In genomic region chr10:43644252-43644651, GRCh38 we compare ENCODE assay signal across 23 cellular contexts. TPM values are rescaled to one million over a fixed set of nuclear protein-coding genes. Genes with fewer than 3 reads are reported as not detected.
DNase-seq lines count a peak whose midpoint lies in the region; ATAC-seq, FAIRE-seq and TF ChIP-seq lines count a peak whose summit lies in the region.
"Had no signal": no experiment of that assay in that cellular context is flagged by ENCODE, and none has a peak within 500 bp of the region (broad histone marks: within the 10 kb centered on the region; RNA-seq: fewer than 3 reads in every experiment).

No MANE protein-coding gene starts in this region.

- TF ChIP-seq EP300 in K562 (IDR thresholded peaks at IDR 0.05; ENCODE audit: low read length), result no peak

- H3K9ac ChIP-seq in K562 (ENCODE audit: insufficient read depth in 1 of 2, low read depth in 2 of 2, low read length in 2 of 2), result no peak overlapping the region

- peaks cover 20% of the 10 kb centered on the region for H3K4me1 Mint-ChIP-seq in activated CD4-positive, alpha-beta T cell treated with anti-CD3 and anti-CD28 coated beads, Interleukin-2, amount 10 ng/mL, durations not matched to agents 7 days and 5 days

- no peak for TF ChIP-seq RAD21 in K562 (CRISPR knock-in tag; conservative IDR thresholded peaks at IDR 0.05 in 1 of 2, IDR thresholded peaks at IDR 0.05 in 1 of 2)

- no peaks in the 10 kb centered on the region for H3K27me3 Mint-ChIP-seq in activated CD4-positive, alpha-beta T cell treated with anti-CD3 and anti-CD28 coated beads, Interleukin-2, amount 10 ng/mL, durations not matched to agents 7 days and 5 days
- H3K27me3 Mint-ChIP-seq: activated B cell treated with CpG ODN at 0.5 μM for 24 hours; activated naive CD8-positive, alpha-beta T cell treated with anti-CD3 and anti-CD28 coated beads, Interleukin-2, amount 10 ng/mL, durations not matched to agents 7 days and 5 days; natural killer cell treated with Interleukin-12 subunit alpha and Interleukin-12 subunit beta and Interleukin-15 and Interleukin-18, amount 100 ng/mL, for 72 hours had no signal

- POLR2A ChIA-PET in K562 (lab: Yijun Ruan, JAX), result interaction anchor here (1.0 to 1.5 kb wide), 2 partner anchors 9 to 15 kb away, joined by 3 to 4 read pairs; no protein-coding TSS in a partner anchor
- POLR2A ChIA-PET in activated CD4-positive, alpha-beta T cell treated with anti-CD3 and anti-CD28 coated beads, Interleukin-2, amount 10 ng/mL, durations not matched to agents 7 days and 5 days (lab: Charles Lee), result no interaction called here

- no peaks in the 10 kb centered on the region for H3K27me3 ChIP-seq in K562 (ENCODE audit: control insufficient read depth in 2 of 2, insufficient read depth in 2 of 2, low read length in 2 of 2)
- H3K27me3 ChIP-seq in MG63, result no peaks in the 10 kb centered on the region
- H3K27me3 ChIP-seq: brain microvascular endothelial cell, SJCRH30, thyroid gland had no signal

- no peak for TF ChIP-seq POLR2A in K562 (conservative IDR thresholded peaks at IDR 0.05)

- H2AFZ ChIP-seq in K562 (ENCODE audit: low read depth, low read length), result no peak overlapping the region

- H3K9me3 ChIP-seq in K562 (replicated peaks; ENCODE audit: control insufficient read depth, insufficient read depth, low read depth, low read length) (peaks cover 30% of the 10 kb centered on the region), MG63 (peaks cover 59% of the 10 kb centered on the region)
- H3K9me3 ChIP-seq: prostate gland, SJCRH30 had no signal

- no peak for TF ChIP-seq CTCF in K562 (IDR thresholded peaks at IDR 0.05 in 2 of 3, conservative IDR thresholded peaks at IDR 0.05 in 1 of 3; ENCODE audit: insufficient read depth in 2 of 3, low read depth in 1 of 3, low read length in 3 of 3)
- TF ChIP-seq CTCF in GM10266 (IDR thresholded peaks at IDR 0.05; ENCODE audit: control insufficient read depth, insufficient read depth, low read depth, missing control alignments), result no peak

- H3K4me3 ChIP-seq in K562, result no peak overlapping the region
- H3K4me3 ChIP-seq in MG63, result no peak overlapping the region
- H3K4me3 ChIP-seq: A549, prostate gland, SJCRH30, thyroid gland had no signal

- no peak for FAIRE-seq in K562 (lab: Jason Lieb, UNC)
- FAIRE-seq: A549 had no signal

- no peak overlapping the region for H3K27ac ChIP-seq in K562 (ENCODE audit: extremely low read depth, low read depth, low read length)
- H3K27ac ChIP-seq: A549, brain microvascular endothelial cell, prostate gland, SJCRH30, thyroid gland had no signal

- in situ Hi-C loops in K562 (cut with MboI), result no loop called here

- peak; percentile 4 for DNase-seq in NCI-H748 (lab: John Stamatoyannopoulos, UW; ENCODE audit: unreplicated experiment)
- no peak for DNase-seq in NCI-H748 treated with DMSO at 0.1 percent for 48 hours (lab: John Stamatoyannopoulos, UW)
- DNase-seq in K562 (ENCODE audit: extremely low read depth in 1 of 4, low spot score in 3 of 4), result no peak
- peak; percentile 8 for DNase-seq in foreskin melanocyte
- DNase-seq in activated CD4-positive, alpha-beta T cell treated with anti-CD3 and anti-CD28 coated beads, Interleukin-2, amount 10 ng/mL, durations not matched to agents 7 days and 5 days, result no peak
- DNase-seq in MG63, result no peak
- DNase-seq in GM10266 (ENCODE audit: extremely low spot score), result no peak
- no peak for DNase-seq in stimulated activated naive CD8-positive, alpha-beta T cell treated with anti-CD3 and anti-CD28 coated beads, Interleukin-15, Interleukin-2, amounts not matched to agents 100 U/mL and 50 U/mL, for 24 hours
- DNase-seq: activated B cell treated with CpG ODN at 0.5 μM for 24 hours; activated CD8-positive, alpha-beta memory T cell treated with anti-CD3 and anti-CD28 coated beads for 24 hours; activated naive CD8-positive, alpha-beta T cell treated with anti-CD3 and anti-CD28 coated beads, Interleukin-2, amount 10 ng/mL, durations not matched to agents 7 days and 5 days; brain microvascular endothelial cell; islet precursor cell; mammary epithelial cell; NCI-H2171 treated with DMSO at 0.1 percent for 48 hours; NCI-H774; SJCRH30; stimulated activated CD4-positive, alpha-beta T cell treated with anti-CD3 and anti-CD28 coated beads, Interleukin-12 subunit alpha, Interleukin-12 subunit beta, amount 100 ng/mL, for 4 hours; thyroid gland had no signal

- H3K4me3 Mint-ChIP-seq in activated CD4-positive, alpha-beta T cell treated with anti-CD3 and anti-CD28 coated beads, Interleukin-2, amount 10 ng/mL, durations not matched to agents 7 days and 5 days, result no peak overlapping the region
- H3K4me3 Mint-ChIP-seq: activated B cell treated with CpG ODN at 0.5 μM for 24 hours; activated naive CD8-positive, alpha-beta T cell treated with anti-CD3 and anti-CD28 coated beads, Interleukin-2, amount 10 ng/mL, durations not matched to agents 7 days and 5 days; activated T-helper 1 cell treated with anti-CD3 and anti-CD28 coated beads, Interleukin-12 subunit alpha, Interleukin-12 subunit beta, Interleukin-2, Interleukin-4 antibody, amounts not matched to agents 30 ng/mL and 10 ng/mL and 1 ng/mL, durations not matched to agents 14 hours and 24 hours and 36 hours; natural killer cell treated with Interleukin-12 subunit alpha and Interleukin-12 subunit beta and Interleukin-15 and Interleukin-18, amount 100 ng/mL, for 72 hours had no signal

- H3K4me2 ChIP-seq in K562 (ENCODE audit: insufficient read depth, low read length), result no peak overlapping the region
- H3K4me2 ChIP-seq: A549 had no signal

- WGBS in K562 (ENCODE audit: insufficient coverage, low coverage, missing lambda C conversion rate), result 79% methylated on average over 8 of the region's 8 CpGs

- peaks cover 4 to 12% of the 10 kb centered on the region in 2 experiments; a peak in 3 of 5 replicates for H3K4me1 ChIP-seq in K562 (replicated peaks in 1 of 2; ENCODE audit: control insufficient read depth in 2 of 2, insufficient read depth in 2 of 2, low read length in 2 of 2)
- H3K4me1 ChIP-seq: A549, prostate gland, SJCRH30 had no signal

- CTCF ChIA-PET in K562 (lab: Yijun Ruan, JAX; ENCODE audit: low intra/inter-chr PET ratio), result no interaction called here
- CTCF ChIA-PET in activated CD4-positive, alpha-beta T cell treated with anti-CD3 and anti-CD28 coated beads, Interleukin-2, amount 10 ng/mL, durations not matched to agents 7 days and 5 days (lab: Charles Lee), result no interaction called here

- H3K36me3 ChIP-seq in K562 (ENCODE audit: control insufficient read depth, insufficient read depth, low read length) (peaks cover 30% of the 10 kb centered on the region), MG63 (peaks cover 56% of the 10 kb centered on the region)

- H3K9me1 ChIP-seq in K562 (ENCODE audit: control insufficient read depth, insufficient read depth, low read length), result no peaks in the 10 kb centered on the region

- H3K79me2 ChIP-seq in K562 (ENCODE audit: control insufficient read depth, insufficient read depth, low read length), result no peaks in the 10 kb centered on the region

- no TSS peak for BruUV-seq in K562 (replicated peaks; lab: Mats Ljungman, UMichigan)

- no peak overlapping the region for H3K27ac Mint-ChIP-seq in activated CD4-positive, alpha-beta T cell treated with anti-CD3 and anti-CD28 coated beads, Interleukin-2, amount 10 ng/mL, durations not matched to agents 7 days and 5 days
- H3K27ac Mint-ChIP-seq: activated B cell treated with CpG ODN at 0.5 μM for 24 hours; activated naive CD8-positive, alpha-beta T cell treated with anti-CD3 and anti-CD28 coated beads, Interleukin-2, amount 10 ng/mL, durations not matched to agents 7 days and 5 days; activated T-helper 1 cell treated with anti-CD3 and anti-CD28 coated beads, Interleukin-12 subunit alpha, Interleukin-12 subunit beta, Interleukin-2, Interleukin-4 antibody, amounts not matched to agents 30 ng/mL and 10 ng/mL and 1 ng/mL, durations not matched to agents 14 hours and 24 hours and 36 hours; natural killer cell treated with Interleukin-12 subunit alpha and Interleukin-12 subunit beta and Interleukin-15 and Interleukin-18, amount 100 ng/mL, for 72 hours had no signal

- ATAC-seq in K562, result no peak
- ATAC-seq in stimulated activated naive CD8-positive, alpha-beta T cell treated with anti-CD3 and anti-CD28 coated beads, Interleukin-15, Interleukin-2, amounts not matched to agents 100 U/mL and 50 U/mL, for 24 hours, result no peak
- ATAC-seq: A549; natural killer cell treated with Interleukin-12 subunit alpha and Interleukin-12 subunit beta and Interleukin-15 and Interleukin-18, amount 100 ng/mL, for 72 hours had no signal

- H3K36me3 Mint-ChIP-seq in activated CD4-positive, alpha-beta T cell treated with anti-CD3 and anti-CD28 coated beads, Interleukin-2, amount 10 ng/mL, durations not matched to agents 7 days and 5 days (ENCODE audit: low read depth), result peaks cover 51% of the 10 kb centered on the region

- intact Hi-C loops in K562 (cut with micrococcal nuclease), result no loop called here

- no peaks in the 10 kb centered on the region for H4K20me1 ChIP-seq in K562 (replicated peaks; ENCODE audit: control insufficient read depth, insufficient read depth, low read length)

- H3K9me3 Mint-ChIP-seq in activated CD4-positive, alpha-beta T cell treated with anti-CD3 and anti-CD28 coated beads, Interleukin-2, amount 10 ng/mL, durations not matched to agents 7 days and 5 days, result peaks cover 51% of the 10 kb centered on the region

RNA-seq across cellular contexts. Expression of gene ZNF32, which starts 4.4 kb away (rescaled TPM):
- 14.9 and 16.7 TPM in 2 replicates for total RNA-seq in K562 (2011; cell fraction: chromatin; rRNA removed; ENCODE audit: low replicate concordance)
- 14.5 and 19.6 TPM in 2 replicates for total RNA-seq in K562 (2011; cell fraction: nucleolus; rRNA removed)
- total RNA-seq in K562 (2011; cell fraction: nucleoplasm; rRNA removed), result 14.4 and 19.2 TPM in 2 replicates
- 17.3 and 19.8 TPM in 2 replicates for total RNA-seq in K562 (2014; rRNA removed)
- 31.8 and 34.7 TPM in 2 replicates for total RNA-seq in K562 (2014; rRNA removed; fragmentation: Illumina TruSeq; extraction: Trizol)
- 21.4 and 22.3 TPM in 2 replicates for total RNA-seq in K562 (2015; rRNA removed; fragmentation: Illumina TruSeq; extraction: Trizol)
- 20.3 and 22.3 TPM in 2 replicates for total RNA-seq in K562 (2021)
- polyA plus RNA-seq in K562 (2011; rRNA removed), result 40.5 and 57.0 TPM in 2 replicates
- polyA plus RNA-seq in K562 (2011; cell fraction: cytosol; rRNA removed), result 14.8 and 19.1 TPM in 2 replicates
- 25.6 and 26.6 TPM in 2 replicates for polyA plus RNA-seq in K562 (2011; cell fraction: nucleus; rRNA removed)
- polyA plus RNA-seq in K562 (2012), result 19.9 and 24.6 TPM in 2 replicates
- 29.5 and 30.7 TPM in 2 replicates for polyA plus RNA-seq in K562 (2014; fragmentation: Illumina TruSeq; extraction: Trizol)
- polyA plus RNA-seq in K562 (2014; fragmentation: Nextera tagmentation; extraction: Ambion mirVana), result 10 to 100 TPM; 18.3 to 26.3 TPM
- 28.4 TPM in 2 replicates for polyA plus RNA-seq in K562 (2014; rRNA removed)
- polyA minus RNA-seq in K562 (2011; rRNA and poly(A)+ RNA removed), result 25.2 and 28.4 TPM in 2 replicates
- polyA minus RNA-seq in K562 (2011; cell fraction: cytosol; rRNA and poly(A)+ RNA removed), result 4.7 and 5.0 TPM in 2 replicates
- 6.2 and 17.2 TPM in 2 replicates for polyA minus RNA-seq in K562 (2011; cell fraction: nucleus; rRNA and poly(A)+ RNA removed)
- total RNA-seq in activated CD4-positive, alpha-beta T cell treated with anti-CD3 and anti-CD28 coated beads, Interleukin-2, amount 10 ng/mL, durations not matched to agents 7 days and 5 days, result 10 to 100 TPM; 18.0 to 19.0 TPM
- total RNA-seq in MG63 (2014; rRNA removed; shearing (Covaris generic); ENCODE audit: low replicate concordance), result 70.6 and 72.7 TPM in 2 replicates

RNA-seq across cellular contexts. Expression of gene ZNF485, which starts 38.0 kb away (rescaled TPM):
- total RNA-seq in K562 (2011; cell fraction: chromatin; rRNA removed; ENCODE audit: low replicate concordance), result 23.8 and 33.5 TPM in 2 replicates
- 23.3 and 26.0 TPM in 2 replicates for total RNA-seq in K562 (2011; cell fraction: nucleolus; rRNA removed)
- 24.9 and 40.3 TPM in 2 replicates for total RNA-seq in K562 (2011; cell fraction: nucleoplasm; rRNA removed)
- total RNA-seq in K562 (2014; rRNA removed) (7.2 and 8.0 TPM in 2 replicates), K562 (2014; rRNA removed; fragmentation: Illumina TruSeq; extraction: Trizol) (18.0 and 18.7 TPM in 2 replicates), K562 (2015; rRNA removed; fragmentation: Illumina TruSeq; extraction: Trizol) (14.9 and 16.2 TPM in 2 replicates), K562 (2021) (11.9 and 12.1 TPM in 2 replicates)
- polyA plus RNA-seq in K562 (2011; rRNA removed) (9.7 and 11.5 TPM in 2 replicates), K562 (2014; fragmentation: Illumina TruSeq; extraction: Trizol) (10.8 and 13.2 TPM in 2 replicates), K562 (2014; fragmentation: Nextera tagmentation; extraction: Ambion mirVana) (10 to 100 TPM; 11.1 to 13.8 TPM), K562 (2014; rRNA removed) (9.7 and 12.4 TPM in 2 replicates)
- 9.1 and 10.2 TPM in 2 replicates for polyA plus RNA-seq in K562 (2011; cell fraction: cytosol; rRNA removed)
- polyA plus RNA-seq in K562 (2011; cell fraction: nucleus; rRNA removed), result 12.2 and 13.1 TPM in 2 replicates
- 3.5 and 6.1 TPM in 2 replicates for polyA plus RNA-seq in K562 (2012)
- polyA minus RNA-seq in K562 (2011; rRNA and poly(A)+ RNA removed), result 19.5 and 22.9 TPM in 2 replicates
- 6.6 and 10.7 TPM in 2 replicates for polyA minus RNA-seq in K562 (2011; cell fraction: cytosol; rRNA and poly(A)+ RNA removed)
- 14.9 and 26.8 TPM in 2 replicates for polyA minus RNA-seq in K562 (2011; cell fraction: nucleus; rRNA and poly(A)+ RNA removed)
- 1 to 10 TPM; 3.4 to 4.2 TPM for total RNA-seq in activated CD4-positive, alpha-beta T cell treated with anti-CD3 and anti-CD28 coated beads, Interleukin-2, amount 10 ng/mL, durations not matched to agents 7 days and 5 days
- 1.9 and 5.5 TPM in 2 replicates for total RNA-seq in MG63 (2014; rRNA removed; shearing (Covaris generic); ENCODE audit: low replicate concordance)

Comparison
In these comparisons a context has a peak if more than half of its experiments do, and no peak if none do; other contexts are left out.
1. DNase-seq: peak in NCI-H748 (single experiment) and foreskin melanocyte (single experiment); none in NCI-H748 treated with DMSO at 0.1 percent for 48 hours (single experiment), K562 (0 of 4), activated CD4-positive, alpha-beta T cell treated with anti-CD3 and anti-CD28 coated beads, Interleukin-2, amount 10 ng/mL, durations not matched to agents 7 days and 5 days (single experiment), MG63 (single experiment), GM10266 (single experiment) and stimulated activated naive CD8-positive, alpha-beta T cell treated with anti-CD3 and anti-CD28 coated beads, Interleukin-15, Interleukin-2, amounts not matched to agents 100 U/mL and 50 U/mL, for 24 hours (single experiment).